Comparison of ENCODE assay signal across 8 cellular contexts in the genomic region with DNA sequence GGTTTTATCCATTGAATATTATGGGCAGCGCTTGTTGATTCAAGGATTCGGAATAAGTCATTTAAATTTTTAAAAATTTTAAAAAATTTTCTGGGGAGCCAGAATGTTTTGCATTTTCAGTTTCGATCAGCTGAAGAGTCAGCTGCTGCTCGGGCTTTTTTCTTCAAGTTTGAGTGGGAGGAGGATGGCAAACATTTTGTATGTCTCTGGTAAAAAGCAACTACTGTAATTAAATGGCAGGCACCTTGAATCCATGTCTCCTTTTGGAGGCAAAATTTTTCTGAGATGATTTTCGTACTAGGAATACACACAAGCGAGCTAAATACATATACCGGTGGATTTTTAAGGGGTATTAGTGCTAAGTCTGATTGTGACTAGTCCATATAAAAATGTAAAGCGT. TPM values are rescaled to one million over a fixed set of nuclear protein-coding genes. Genes with fewer than 3 reads are reported as not detected.
DNase-seq lines count a peak whose midpoint lies in the region; ATAC-seq and TF ChIP-seq lines count a peak whose summit lies in the region.

No MANE protein-coding gene starts in this region.

- H3K4me2 ChIP-seq in OCI-LY3 (ENCODE audit: low read length) = peak overlapping the region; percentile 88
- peak overlapping the region; percentile 52 for H3K4me2 ChIP-seq in mesenchymal stem cell (ENCODE audit: low read length, poor library complexity, severe bottlenecking)

- no peak overlapping the region for H2BK12ac ChIP-seq in mesenchymal stem cell (ENCODE audit: low read length in 2 of 2)

- TF ChIP-seq POLR2A in transverse colon (IDR thresholded peaks at IDR 0.05) = no peak

- H4K8ac ChIP-seq in mesenchymal stem cell (ENCODE audit: low read length) = no peak overlapping the region

- H3K36me3 ChIP-seq in OCI-LY3 (replicated peaks; ENCODE audit: low read depth, low read length) (peaks cover 19% of the 10 kb centered on the region), mesenchymal stem cell (ENCODE audit: control insufficient read depth in 1 of 2, insufficient read depth in 2 of 2, low read depth in 1 of 2, low read length in 2 of 2) (peaks cover 7 to 23% of the 10 kb centered on the region in 2 experiments), transverse colon (peaks cover 0 to 20% (median 9%) of the 10 kb centered on the region in 4 donors)

- peak overlapping the region in 1 of 2 experiments; percentile 80 for H3K18ac ChIP-seq in mesenchymal stem cell (ENCODE audit: low read depth in 1 of 2, low read length in 2 of 2)

- peak overlapping the region in 1 of 2 experiments; percentile 75 for H3K23ac ChIP-seq in mesenchymal stem cell (ENCODE audit: low read length in 2 of 2)

- H3K27me3 ChIP-seq in OCI-LY3 (ENCODE audit: low read depth, low read length) (no peaks in the 10 kb centered on the region), mesenchymal stem cell (ENCODE audit: control insufficient read depth in 1 of 2, insufficient read depth in 1 of 2, low read length in 2 of 2) (no peaks in the 10 kb centered on the region), transverse colon (no peaks in the 10 kb centered on the region)

- peak overlapping the region in 1 of 2 experiments; percentile 74 for H3K14ac ChIP-seq in mesenchymal stem cell (ENCODE audit: low read length in 2 of 2)

- H2BK5ac ChIP-seq in mesenchymal stem cell (ENCODE audit: low read depth, low read length, poor library complexity, severe bottlenecking) = no peak overlapping the region

- in situ Hi-C loops in transverse colon (cut with MboI; ENCODE audit: low pct_ligation_motif_present in 1 of 4, low pct_unique_long_range_greater_than_20kb in 1 of 4, low sequenced_read_pairs in 3 of 4) = no loop called here

- H2AFZ ChIP-seq in OCI-LY3 (ENCODE audit: low read depth, low read length) = no peak overlapping the region; the same call in 1 of the 2 replicates
- H2AFZ ChIP-seq in mesenchymal stem cell (ENCODE audit: low read depth, low read length) = no peak overlapping the region

- H2AK5ac ChIP-seq in mesenchymal stem cell (ENCODE audit: low read length, severe bottlenecking) = no peak overlapping the region

- TF ChIP-seq CTCF in OCI-LY3 (IDR thresholded peaks at IDR 0.05; ENCODE audit: low read depth, low read length) = no peak
- TF ChIP-seq CTCF in cardiac fibroblast (IDR thresholded peaks at IDR 0.05; ENCODE audit: low read depth, low read length) = no peak
- TF ChIP-seq CTCF in transverse colon (IDR thresholded peaks at IDR 0.05) = no peak

- no peak overlapping the region for H2BK120ac ChIP-seq in mesenchymal stem cell (ENCODE audit: low read depth, low read length)

- peak overlapping the region; percentile 95 for H3K9ac ChIP-seq in OCI-LY3 (ENCODE audit: low read length)
- H3K9ac ChIP-seq in mesenchymal stem cell (ENCODE audit: low read length) = peak overlapping the region; percentile 98

- H3K4me1 ChIP-seq in OCI-LY3 (ENCODE audit: low read length) = peaks cover 35% of the 10 kb centered on the region
- H3K4me1 ChIP-seq in mesenchymal stem cell (ENCODE audit: control insufficient read depth, insufficient read depth, low read depth, low read length) = peaks cover 3% of the 10 kb centered on the region
- H3K4me1 ChIP-seq in transverse colon = peaks cover 5 to 39% (median 22%) of the 10 kb centered on the region in 4 donors

- H3K79me1 ChIP-seq in mesenchymal stem cell (replicated peaks; ENCODE audit: low read length, poor library complexity, severe bottlenecking) = peaks cover 15% of the 10 kb centered on the region

- H3K4ac ChIP-seq in mesenchymal stem cell (ENCODE audit: low read depth in 1 of 2, low read length in 2 of 2) = peak overlapping the region in 1 of 2 experiments; percentile 92

- WGBS in mesenchymal stem cell = 2% methylated on average over 8 of the region's 8 CpGs
- WGBS in transverse colon (ENCODE audit: low coverage in 1 of 2), 2 donors = 1 to 2% methylated on average over 6 to 8 of the region's 8 CpGs

- H3K79me2 ChIP-seq in OCI-LY3 (ENCODE audit: low read length) = peaks cover 97% of the 10 kb centered on the region

- H2BK15ac ChIP-seq in mesenchymal stem cell (ENCODE audit: low read depth, poor library complexity, severe bottlenecking) = peak overlapping the region; percentile 80

- peaks cover 5% of the 10 kb centered on the region for H4K20me1 ChIP-seq in OCI-LY3 (ENCODE audit: insufficient read depth, low read length)

- DNase-seq in activated CD4-positive, alpha-beta T cell treated with anti-CD3 and anti-CD28 coated beads for 48 hours = peak; percentile 20
- DNase-seq in activated CD4-positive, alpha-beta T cell treated with anti-CD3 and anti-CD28 coated beads, Interleukin-2, amount 50 U/mL, for 48 hours = no peak
- DNase-seq in cardiac fibroblast (ENCODE audit: low read depth in 2 of 2) (peak; percentile 20 to 26), mesenchymal stem cell (no peak), transverse colon (no peak), epidermal melanocyte (ENCODE audit: insufficient read length, low spot score) (no peak)

- no peak overlapping the region for H4K91ac ChIP-seq in mesenchymal stem cell (ENCODE audit: low read length)

- peak; percentile 33 for ATAC-seq in HG02763 (IDR thresholded peaks at IDR 0.05; ENCODE audit: unreplicated experiment)

- peak overlapping the region; percentile 81 for H3K4me3 ChIP-seq in OCI-LY3 (ENCODE audit: low read length)
- H3K4me3 ChIP-seq in cardiac fibroblast (replicated peaks in 1 of 2; ENCODE audit: low read depth in 2 of 2, low read length in 2 of 2) = peak overlapping the region; percentile 98
- H3K4me3 ChIP-seq in mesenchymal stem cell (ENCODE audit: insufficient read depth in 1 of 2, low read depth in 1 of 2, low read length in 2 of 2) = peak overlapping the region; percentile 78 to 99
- peak overlapping the region; percentile 74 to 96 (median 78) for H3K4me3 ChIP-seq in transverse colon

- H3K27ac ChIP-seq in OCI-LY3 (ENCODE audit: low read length) = peak overlapping the region; percentile 94
- H3K27ac ChIP-seq in mesenchymal stem cell (ENCODE audit: low read length, poor library complexity, severe bottlenecking) = peak overlapping the region; percentile 95
- peak overlapping the region; percentile 91 to 97 (median 93) for H3K27ac ChIP-seq in transverse colon

- no peak for TF ChIP-seq EP300 in transverse colon (IDR thresholded peaks at IDR 0.05; ENCODE audit: low read depth)

- intact Hi-C loops in transverse colon (cut with DNase I; ENCODE audit: low total_unique reads) = no loop called here

- H3K9me3 ChIP-seq in OCI-LY3 (ENCODE audit: insufficient read depth, low read length) (no peaks in the 10 kb centered on the region), mesenchymal stem cell (ENCODE audit: control insufficient read depth, low read length) (no peaks in the 10 kb centered on the region), transverse colon (no peaks in the 10 kb centered on the region)

RNA-seq across cellular contexts. Expression of gene C3orf38, which starts 0.6 kb away (rescaled TPM):
- polyA plus RNA-seq in mesenchymal stem cell (2013, experiment 1 of 2) = 16.7 TPM
- polyA plus RNA-seq in mesenchymal stem cell (2013, experiment 2 of 2) = 18.1 TPM
- 10 to 100 TPM; 11.9 to 24.1 (median 18.3) TPM for total RNA-seq in transverse colon

Comparison
In these comparisons a context has a peak if more than half of its experiments do, and no peak if none do; other contexts are left out.
1. DNase-seq: peak in activated CD4-positive, alpha-beta T cell treated with anti-CD3 and anti-CD28 coated beads for 48 hours (single experiment) and cardiac fibroblast (2 of 2); none in activated CD4-positive, alpha-beta T cell treated with anti-CD3 and anti-CD28 coated beads, Interleukin-2, amount 50 U/mL, for 48 hours (0 of 2), mesenchymal stem cell (single experiment), transverse colon (single experiment) and epidermal melanocyte (single experiment).
2. Peak in every context shown above with its lines, with median percentiles within 50 percentile points of each other: H3K27ac ChIP-seq and H3K4me3 ChIP-seq.